1 cellular context compared by ENCODE assay signal in genomic region chr1:27556781-27557595, GRCh38.
A peak's percentile ranks its signal among the peaks of the same experiment; 100 is the strongest.
TF ChIP-seq lines count a peak whose summit lies in the region.

No MANE protein-coding gene starts in this region.

TF ChIP-seq in K562, 482 proteins besides CTCF, POLR2A, EP300 and RAD21 (continued from another document and continues in another):
- peak; percentile 8; the same call in 1 of the 2 replicates for TF ChIP-seq ETS1 (conservative IDR thresholded peaks at IDR 0.05; ENCODE audit: control insufficient read depth, low read depth, low read length)
- TF ChIP-seq OTX1 (CRISPR knock-in tag; IDR thresholded peaks at IDR 0.05): 0 out of 2 replicates have a peak, but pooled peaks have one; percentile 8
- TF ChIP-seq ZBTB34 (CRISPR knock-in tag; IDR thresholded peaks at IDR 0.05): no peak
- 0 out of 2 replicates have a peak, but pooled peaks have one; percentile 8 for TF ChIP-seq HLTF (IDR thresholded peaks at IDR 0.05)
- TF ChIP-seq CREB1 (IDR thresholded peaks at IDR 0.05): no peak
- TF ChIP-seq CREB1 (CRISPR knock-in tag; IDR thresholded peaks at IDR 0.05): peak; percentile 10
- TF ChIP-seq GABPB1 (CRISPR knock-in tag; IDR thresholded peaks at IDR 0.05): peak; percentile 14
- TF ChIP-seq HMGN3 (IDR thresholded peaks at IDR 0.05; ENCODE audit: borderline replicate concordance, extremely low read depth, insufficient read length, low read depth, low read length): peak; percentile 35
- peak; percentile 48; the same call in 1 of the 2 replicates for TF ChIP-seq CREM (IDR thresholded peaks at IDR 0.05; ENCODE audit: low read depth)
- no peak for TF ChIP-seq CSDE1 (IDR thresholded peaks at IDR 0.05)
- TF ChIP-seq TRIM28 (IDR thresholded peaks at IDR 0.05): peak; percentile 17; the same call in 1 of the 2 replicates
- TF ChIP-seq NFYB (IDR thresholded peaks at IDR 0.05; ENCODE audit: extremely low read depth, insufficient read length): no peak
- peak; percentile 32; the same call in 1 of the 2 replicates for TF ChIP-seq PHF8 (IDR thresholded peaks at IDR 0.05; ENCODE audit: borderline replicate concordance, low read length)
- TF ChIP-seq CXXC5 (CRISPR knock-in tag; IDR thresholded peaks at IDR 0.05): 0 out of 2 replicates have a peak, but pooled peaks have one; percentile 24
- no peak for TF ChIP-seq DACH1 (IDR thresholded peaks at IDR 0.05; ENCODE audit: partially characterized antibody)
- TF ChIP-seq DNMT1 (IDR thresholded peaks at IDR 0.05): no peak
- peak; percentile 32 for TF ChIP-seq KDM5B (IDR thresholded peaks at IDR 0.05; ENCODE audit: insufficient replicate concordance, low read depth, low read length)
- peak; percentile 31 for TF ChIP-seq TBP (optimal IDR thresholded peaks at IDR 0.05; ENCODE audit: low read depth, low read length)
- TF ChIP-seq MYC (IDR thresholded peaks at IDR 0.05; ENCODE audit: low read depth, low read length): 0 out of 2 replicates have a peak, but pooled peaks have one; percentile 24
- no peak for TF ChIP-seq MYC (CRISPR knock-in tag; IDR thresholded peaks at IDR 0.05; ENCODE audit: borderline replicate concordance, low read depth)
- TF ChIP-seq NR2C2 (CRISPR knock-in tag; IDR thresholded peaks at IDR 0.05): no peak
- 0 out of 2 replicates have a peak, but pooled peaks have one; percentile 29 for TF ChIP-seq NR2C2 (tag; IDR thresholded peaks at IDR 0.05)
- TF ChIP-seq ZBTB7A (IDR thresholded peaks at IDR 0.05; ENCODE audit: borderline replicate concordance, control insufficient read depth, low read depth, low read length): peak; percentile 83
- no peak for TF ChIP-seq FOXP4 (CRISPR knock-in tag; IDR thresholded peaks at IDR 0.05; ENCODE audit: borderline replicate concordance)
- 0 out of 2 replicates have a peak, but pooled peaks have one; percentile 11 for TF ChIP-seq C11orf30 (IDR thresholded peaks at IDR 0.05; ENCODE audit: low read depth)
- TF ChIP-seq NCOA1 (IDR thresholded peaks at IDR 0.05; ENCODE audit: low read depth): no peak
- TF ChIP-seq HDAC1 (IDR thresholded peaks at IDR 0.05): 0 out of 4 replicates have a peak, but pooled peaks of 1 of the 2 experiments have one; percentile 45
- peak; percentile 81 for TF ChIP-seq KLF13 (tag; IDR thresholded peaks at IDR 0.05; ENCODE audit: borderline replicate concordance, low read depth)
- TF ChIP-seq SP1 (CRISPR knock-in tag; IDR thresholded peaks at IDR 0.05): peak; percentile 67; the same call in 1 of the 2 replicates
- 0 out of 2 replicates have a peak, but pooled peaks have one; percentile 3 for TF ChIP-seq ZNF316 (IDR thresholded peaks at IDR 0.05)
- TF ChIP-seq ATF7 (IDR thresholded peaks at IDR 0.05): peak; percentile 32; the same call in 1 of the 2 replicates
- TF ChIP-seq YY1 (IDR thresholded peaks at IDR 0.05; ENCODE audit: borderline replicate concordance in 1 of 3, control insufficient read depth in 1 of 3, extremely low read depth in 1 of 3, insufficient read depth in 3 of 3, insufficient read length in 1 of 3, insufficient replicate concordance in 2 of 3, low read depth in 1 of 3, low read length in 2 of 3): peak in 2 of 3 experiments; percentile 38 to 40
- TF ChIP-seq CREBBP (IDR thresholded peaks at IDR 0.05; ENCODE audit: low read depth, low read length): no peak
- no peak for TF ChIP-seq NCOA4 (IDR thresholded peaks at IDR 0.05; ENCODE audit: partially characterized antibody)
- TF ChIP-seq RUNX1 (IDR thresholded peaks at IDR 0.05; ENCODE audit: low read depth): no peak
- peak; percentile 92 for TF ChIP-seq ZNF740 (CRISPR knock-in tag; IDR thresholded peaks at IDR 0.05)
- TF ChIP-seq ZNF740 (tag; IDR thresholded peaks at IDR 0.05): peak in 1 of 2 experiments; percentile 90; a peak in 2 of 4 replicates
- TF ChIP-seq ZNF592 (IDR thresholded peaks at IDR 0.05): peak; percentile 20; the same call in 1 of the 2 replicates
- TF ChIP-seq JUN (IDR thresholded peaks at IDR 0.05; ENCODE audit: borderline replicate concordance, low read depth, low read length): 0 out of 2 replicates have a peak, but pooled peaks have one; percentile 20
- no peak for TF ChIP-seq JUN (CRISPR knock-in tag; IDR thresholded peaks at IDR 0.05; ENCODE audit: borderline replicate concordance)
- TF ChIP-seq CTCFL (IDR thresholded peaks at IDR 0.05; ENCODE audit: borderline replicate concordance, insufficient read depth, low read depth, low read length, poor library complexity, severe bottlenecking): peak; percentile 22
- TF ChIP-seq FOXK2 (conservative IDR thresholded peaks at IDR 0.05 in 1 of 2, IDR thresholded peaks at IDR 0.05 in 1 of 2; ENCODE audit: low read depth in 2 of 2): peak in 1 of 2 experiments; percentile 21; a peak in 1 of 4 replicates
- no peak for TF ChIP-seq E2F5 (CRISPR knock-in tag; IDR thresholded peaks at IDR 0.05)
- TF ChIP-seq ARID2 (IDR thresholded peaks at IDR 0.05): 0 out of 2 replicates have a peak, but pooled peaks have one; percentile 61
- no peak for TF ChIP-seq PPARD (CRISPR knock-in tag; IDR thresholded peaks at IDR 0.05)
- no peak for TF ChIP-seq ZNF398 (CRISPR knock-in tag; IDR thresholded peaks at IDR 0.05)
- no peak for TF ChIP-seq ETV6 (IDR thresholded peaks at IDR 0.05; ENCODE audit: borderline replicate concordance in 1 of 2, low read depth in 2 of 2, low read length in 1 of 2)
- TF ChIP-seq ETV6 (CRISPR knock-in tag; IDR thresholded peaks at IDR 0.05; ENCODE audit: borderline replicate concordance): no peak
- peak; percentile 22; the same call in 1 of the 2 replicates for TF ChIP-seq KAT7 (CRISPR knock-in tag; IDR thresholded peaks at IDR 0.05; ENCODE audit: borderline replicate concordance)
- peak; percentile 51 to 96; a peak in 2 of 4 replicates for TF ChIP-seq MAZ (CRISPR knock-in tag; conservative IDR thresholded peaks at IDR 0.05 in 1 of 2, IDR thresholded peaks at IDR 0.05 in 1 of 2)
